In genomic region chr2:47069628-47070154, GRCh38 we compare ENCODE assay signal across 8 cellular contexts.
A peak's percentile ranks its signal among the peaks of the same experiment; 100 is the strongest.
DNase-seq lines count a peak whose midpoint lies in the region; ATAC-seq and TF ChIP-seq lines count a peak whose summit lies in the region.

No MANE protein-coding gene starts in this region.

- H3K27ac ChIP-seq in GM23248 (peak overlapping the region; percentile 99), adipose tissue (ENCODE audit: low read depth, low read length) (peak overlapping the region; percentile 57), right atrium auricular region (peak overlapping the region; percentile 88 to 93)

- TF ChIP-seq CTCF in right atrium auricular region (IDR thresholded peaks at IDR 0.05), result no peak

- H3K27me3 ChIP-seq in GM23248 (replicated peaks; ENCODE audit: insufficient read depth), result no peaks in the 10 kb centered on the region
- H3K27me3 ChIP-seq in right atrium auricular region, result no peaks in the 10 kb centered on the region
- no peaks in the 10 kb centered on the region for H3K27me3 ChIP-seq in skeletal muscle satellite cell (ENCODE audit: control insufficient read depth, insufficient read depth, low read length)

- ATAC-seq in HG02678 (IDR thresholded peaks at IDR 0.05; ENCODE audit: unreplicated experiment), result no peak
- ATAC-seq in HG02571 (IDR thresholded peaks at IDR 0.05; ENCODE audit: unreplicated experiment), result no peak

- 0 out of 2 replicates have a peak, but pooled peaks cover 4% of the 10 kb centered on the region for H3K79me2 ChIP-seq in GM23248 (ENCODE audit: insufficient read depth)

- H2AFZ ChIP-seq in GM23248, result no peak overlapping the region

- H3K36me3 ChIP-seq in GM23248 (ENCODE audit: low read depth) (0 out of 2 replicates have a peak, but pooled peaks cover 5% of the 10 kb centered on the region), right atrium auricular region (no peaks in the 10 kb centered on the region), skeletal muscle satellite cell (ENCODE audit: insufficient read depth, low read length) (peaks cover 18% of the 10 kb centered on the region)

- H3K4me1 ChIP-seq in GM23248 (ENCODE audit: insufficient read depth) (peaks cover 67% of the 10 kb centered on the region), right atrium auricular region (peaks cover 0 to 98% of the 10 kb centered on the region in 2 donors), skeletal muscle satellite cell (ENCODE audit: control insufficient read depth, insufficient read depth, low read length) (peaks cover 82% of the 10 kb centered on the region)

- H3F3A ChIP-seq in GM23248 (ENCODE audit: insufficient read depth), result peaks cover 66% of the 10 kb centered on the region

- in situ Hi-C loops in GM23248 (cut with MboI), result no loop called here

- WGBS in GM23248 (ENCODE audit: low coverage in 1 of 2, low lambda C conversion rate in 2 of 2, missing lambda C conversion rate in 2 of 2), 2 experiments, result 23 to 24% methylated on average over 5 of the region's 6 CpGs
- 49 to 61% (median 57%) methylated on average over 6 of the region's 6 CpGs for WGBS in adipose tissue, 3 donors

- H3K4me2 ChIP-seq in GM23248 (ENCODE audit: unreplicated experiment), result peak overlapping the region; percentile 23
- peak overlapping the region; percentile 16 for H3K4me2 ChIP-seq in skeletal muscle satellite cell (ENCODE audit: low read length)

- H3K4me3 ChIP-seq in GM23248 (no peak overlapping the region), right atrium auricular region (no peak overlapping the region), skeletal muscle satellite cell (ENCODE audit: low read length) (no peak overlapping the region)

- no peaks in the 10 kb centered on the region for H3K9me2 ChIP-seq in GM23248 (ENCODE audit: insufficient read depth)

- H4K20me1 ChIP-seq in GM23248 (ENCODE audit: insufficient read depth), result no peaks in the 10 kb centered on the region

- H3K9ac ChIP-seq in GM23248 (peak overlapping the region; percentile 83), skeletal muscle satellite cell (ENCODE audit: low read depth, low read length) (peak overlapping the region; percentile 96)

- DNase-seq in GM23248 (peak; percentile 53), right atrium auricular region (ENCODE audit: low spot score) (no peak), NCI-H1694 (lab: John Stamatoyannopoulos, UW) (no peak), UCSD-AML1 (lab: John Stamatoyannopoulos, UW; ENCODE audit: unreplicated experiment) (no peak)

- H3K9me3 ChIP-seq in GM23248 (ENCODE audit: low read depth), result no peaks in the 10 kb centered on the region
- H3K9me3 ChIP-seq in right atrium auricular region, result no peaks in the 10 kb centered on the region
- H3K9me3 ChIP-seq in skeletal muscle satellite cell (replicated peaks; ENCODE audit: low read length), result no peaks in the 10 kb centered on the region
